Comparison of ENCODE assay signal across 26 cellular contexts in the genomic region with DNA sequence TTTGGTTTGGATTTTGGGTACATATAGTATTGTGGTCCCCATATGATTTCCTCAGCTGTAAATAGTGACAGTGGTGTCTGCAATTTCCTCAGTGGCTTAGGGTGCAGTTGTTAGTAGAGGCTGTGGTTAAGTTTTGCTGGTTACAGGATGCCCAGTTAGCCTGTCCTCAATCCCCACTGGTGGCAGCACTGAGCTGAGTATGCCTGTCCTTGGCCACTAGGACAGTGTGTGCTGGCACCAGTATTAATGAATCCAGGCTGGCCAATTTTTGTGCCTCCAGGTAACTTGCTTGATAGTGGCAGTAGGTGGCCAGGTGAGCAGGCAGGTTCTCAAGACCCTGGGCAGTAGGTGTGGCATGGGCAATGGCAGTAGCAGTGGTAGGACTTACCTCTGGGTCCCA.
"Had no signal": no experiment of that assay in that cellular context is flagged by ENCODE, and none has a peak within 500 bp of the region (broad histone marks: within the 10 kb centered on the region; RNA-seq: fewer than 3 reads in every experiment).

No MANE protein-coding gene starts in this region.

- H3K36me3 ChIP-seq: esophagus muscularis mucosa, heart left ventricle, suprapubic skin, tibial artery, upper lobe of right lung, WERI-Rb-1 had no signal

- H3K27me3 ChIP-seq: esophagus muscularis mucosa, foreskin keratinocyte, heart left ventricle, suprapubic skin, tibial artery, upper lobe of right lung had no signal

- H3K4me1 Mint-ChIP-seq: activated CD4-positive, alpha-beta T cell treated with anti-CD3 and anti-CD28 coated beads, Interleukin-2, amount 10 ng/mL, durations not matched to agents 7 days and 5 days; activated naive CD4-positive, alpha-beta T cell treated with anti-CD3 and anti-CD28 coated beads, Interleukin-2, amount 50 U/mL, for 24 hours; activated naive CD8-positive, alpha-beta T cell treated with anti-CD3 and anti-CD28 coated beads, Interleukin-2, amount 50 U/mL, for 24 hours; activated T-helper 17 cell treated with anti-CD3 and anti-CD28 coated beads, Interleukin-2, amount 50 U/mL, for 72 hours; naive B cell had no signal

- H3K4me1 ChIP-seq: esophagus muscularis mucosa, foreskin keratinocyte, heart left ventricle, suprapubic skin, tibial artery, upper lobe of right lung had no signal

- DNase-seq: activated CD4-positive, alpha-beta T cell treated with anti-CD3 and anti-CD28 coated beads, Interleukin-2, amount 10 ng/mL, durations not matched to agents 7 days and 5 days; activated CD4-positive, CD25-positive, alpha-beta regulatory T cell treated with anti-CD3 and anti-CD28 coated beads, Interleukin-2, amount 50 U/mL, for 72 hours; activated CD8-positive, alpha-beta T cell treated with anti-CD3 and anti-CD28 coated beads for 36 hours; activated gamma-delta T cell treated with Interleukin-2 at 50 U/mL for 16 hours; activated naive CD8-positive, alpha-beta T cell treated with anti-CD3 and anti-CD28 coated beads, Interleukin-2, amount 50 U/mL, for 24 hours; activated T-cell treated with anti-CD3 and anti-CD28 coated beads, Interleukin-2, amount 50 U/mL, for 4 hours; amygdala; caudate nucleus; foreskin keratinocyte; heart left ventricle; mammary epithelial cell; naive B cell; right cardiac atrium; stimulated activated CD4-positive, alpha-beta T cell treated with anti-CD3 and anti-CD28 coated beads, Interleukin-15, amount 100 ng/mL, for 24 hours; stimulated activated naive CD4-positive, alpha-beta T cell; T-helper 9 cell; tibial artery; upper lobe of right lung; WERI-Rb-1 had no signal

- H3K4me3 ChIP-seq: esophagus muscularis mucosa, heart left ventricle, suprapubic skin, tibial artery, upper lobe of right lung had no signal

- H3K4me3 Mint-ChIP-seq: activated CD4-positive, alpha-beta T cell treated with anti-CD3 and anti-CD28 coated beads, Interleukin-2, amount 10 ng/mL, durations not matched to agents 7 days and 5 days; activated CD8-positive, alpha-beta T cell treated with anti-CD3 and anti-CD28 coated beads for 36 hours; activated naive CD4-positive, alpha-beta T cell treated with anti-CD3 and anti-CD28 coated beads, Interleukin-2, amount 50 U/mL, for 24 hours; activated naive CD8-positive, alpha-beta T cell treated with anti-CD3 and anti-CD28 coated beads, Interleukin-2, amount 50 U/mL, for 24 hours; activated T-cell treated with anti-CD3 and anti-CD28 coated beads, Interleukin-2, amount 50 U/mL, for 4 hours; activated T-helper 17 cell treated with anti-CD3 and anti-CD28 coated beads, Interleukin-2, amount 50 U/mL, for 72 hours; mesothelial cell of epicardium; naive B cell; T-helper 1 cell treated with Interleukin-12 subunit alpha and Interleukin-12 subunit beta and Interleukin-4 antibody, amounts not matched to agents 30 μg/mL and 1 μg/mL, for 36 hours had no signal

- H3K27ac Mint-ChIP-seq: activated CD4-positive, alpha-beta T cell treated with anti-CD3 and anti-CD28 coated beads, Interleukin-2, amount 10 ng/mL, durations not matched to agents 7 days and 5 days; activated CD8-positive, alpha-beta T cell treated with anti-CD3 and anti-CD28 coated beads for 36 hours; activated naive CD4-positive, alpha-beta T cell treated with anti-CD3 and anti-CD28 coated beads, Interleukin-2, amount 50 U/mL, for 24 hours; activated naive CD8-positive, alpha-beta T cell treated with anti-CD3 and anti-CD28 coated beads, Interleukin-2, amount 50 U/mL, for 24 hours; activated T-helper 17 cell treated with anti-CD3 and anti-CD28 coated beads, Interleukin-2, amount 50 U/mL, for 72 hours; mesothelial cell of epicardium; naive B cell; T-helper 1 cell treated with Interleukin-12 subunit alpha and Interleukin-12 subunit beta and Interleukin-4 antibody, amounts not matched to agents 30 μg/mL and 1 μg/mL, for 36 hours had no signal

- H3K36me3 Mint-ChIP-seq: activated naive CD4-positive, alpha-beta T cell treated with anti-CD3 and anti-CD28 coated beads, Interleukin-2, amount 50 U/mL, for 24 hours; mesothelial cell of epicardium had no signal

- ATAC-seq: activated CD8-positive, alpha-beta T cell treated with anti-CD3 and anti-CD28 coated beads for 36 hours; activated naive CD8-positive, alpha-beta T cell treated with anti-CD3 and anti-CD28 coated beads, Interleukin-2, amount 50 U/mL, for 24 hours; activated T-cell treated with anti-CD3 and anti-CD28 coated beads, Interleukin-2, amount 50 U/mL, for 4 hours; activated T-helper 17 cell treated with anti-CD3 and anti-CD28 coated beads, Interleukin-2, amount 50 U/mL, for 72 hours; foreskin keratinocyte; heart left ventricle; left cardiac atrium; right cardiac atrium; upper lobe of right lung had no signal

- H3K27ac ChIP-seq: esophagus muscularis mucosa, foreskin keratinocyte, heart left ventricle, suprapubic skin, tibial artery, upper lobe of right lung, WERI-Rb-1 had no signal

- H3K27me3 Mint-ChIP-seq: activated CD4-positive, alpha-beta T cell treated with anti-CD3 and anti-CD28 coated beads, Interleukin-2, amount 10 ng/mL, durations not matched to agents 7 days and 5 days; activated CD8-positive, alpha-beta T cell treated with anti-CD3 and anti-CD28 coated beads for 36 hours; activated naive CD8-positive, alpha-beta T cell treated with anti-CD3 and anti-CD28 coated beads, Interleukin-2, amount 50 U/mL, for 24 hours; activated T-helper 17 cell treated with anti-CD3 and anti-CD28 coated beads, Interleukin-2, amount 50 U/mL, for 72 hours; naive B cell had no signal
